Comparison of ENCODE assay signal across 1 cellular context in the genomic region with DNA sequence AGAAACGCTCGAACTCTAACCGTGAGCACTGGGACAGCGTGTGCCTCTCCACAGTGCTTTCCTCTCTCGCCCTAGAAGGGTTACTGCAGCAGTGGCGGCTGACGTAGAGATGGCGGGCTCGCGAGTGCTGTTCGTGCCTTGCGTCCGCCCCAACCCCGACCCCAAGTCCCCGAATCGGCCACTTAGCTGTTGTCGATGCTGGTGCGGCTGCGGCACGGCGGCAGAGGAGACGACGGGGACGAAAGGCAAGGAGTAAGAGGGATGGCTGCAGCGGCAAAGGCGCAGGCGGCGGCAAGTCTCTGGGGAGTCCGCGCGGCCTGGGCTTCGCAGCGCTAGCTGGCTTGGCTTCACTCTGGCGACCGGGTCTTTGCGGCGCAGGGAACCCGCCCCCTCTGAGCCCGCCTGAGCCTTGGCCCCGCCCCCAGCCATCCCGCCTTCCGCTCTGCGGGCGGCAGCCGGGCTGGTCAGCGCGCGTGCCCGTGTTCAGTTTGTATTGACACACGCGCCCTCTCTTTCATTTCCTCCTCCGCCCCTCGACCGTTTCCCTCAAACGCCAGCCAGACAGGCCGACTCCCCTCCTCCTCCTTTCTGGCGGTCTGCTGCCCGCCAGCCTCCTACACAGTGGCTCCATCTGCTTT.
A peak's percentile ranks its signal among the peaks of the same experiment; 100 is the strongest.
TF ChIP-seq lines count a peak whose summit lies in the region.

A gene (minus strand): TSS at position 354 of the 638 bp plus-strand sequence. CDS start 513 bp downstream, outside the sequence.

TF ChIP-seq in HCT116, 20 proteins besides CTCF, POLR2A, EP300 and RAD21 (continued from another document):
- peak; percentile 33; the same call in 1 of the 2 replicates for TF ChIP-seq ELF1 (IDR thresholded peaks at IDR 0.05; ENCODE audit: borderline replicate concordance, low read depth)
- no peak for TF ChIP-seq YY1 (IDR thresholded peaks at IDR 0.05; ENCODE audit: extremely low read depth, insufficient replicate concordance, low read depth, low read length)
- no peak for TF ChIP-seq JUND (IDR thresholded peaks at IDR 0.05)
- TF ChIP-seq EZH2phosphoT487 (IDR thresholded peaks at IDR 0.05; ENCODE audit: borderline replicate concordance): no peak
- TF ChIP-seq EGR1 (IDR thresholded peaks at IDR 0.05; ENCODE audit: low read depth): peak; percentile 34; the same call in 1 of the 2 replicates
- TF ChIP-seq ZNF274 (IDR thresholded peaks at IDR 0.05; ENCODE audit: low read depth, low read length): no peak
- peak; percentile 26; the same call in 1 of the 2 replicates for TF ChIP-seq SRF (IDR thresholded peaks at IDR 0.05; ENCODE audit: low read depth)
- no peak for TF ChIP-seq EZH2 (IDR thresholded peaks at IDR 0.05)
- peak; percentile 44 for TF ChIP-seq SP1 (IDR thresholded peaks at IDR 0.05; ENCODE audit: low read depth)
- peak; percentile 42 for TF ChIP-seq TCF7L2 (IDR thresholded peaks at IDR 0.05; ENCODE audit: borderline replicate concordance, extremely low read depth, insufficient read depth, insufficient read length)
- TF ChIP-seq, protein P1, sequence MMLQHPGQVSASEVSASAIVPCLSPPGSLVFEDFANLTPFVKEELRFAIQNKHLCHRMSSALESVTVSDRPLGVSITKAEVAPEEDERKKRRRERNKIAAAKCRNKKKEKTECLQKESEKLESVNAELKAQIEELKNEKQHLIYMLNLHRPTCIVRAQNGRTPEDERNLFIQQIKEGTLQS (IDR thresholded peaks at IDR 0.05): no peak
